17 cellular contexts compared by ENCODE assay signal in genomic region chr7:14381936-14382335, GRCh38.
DNase-seq lines count a peak whose midpoint lies in the region; ATAC-seq and TF ChIP-seq lines count a peak whose summit lies in the region.
"Had no signal": no experiment of that assay in that cellular context is flagged by ENCODE, and none has a peak within 500 bp of the region (broad histone marks: within the 10 kb centered on the region; RNA-seq: fewer than 3 reads in every experiment).

No MANE protein-coding gene starts in this region.

- no peak overlapping the region for H3K4me3 ChIP-seq in mammary epithelial cell (replicated peaks in 1 of 3; ENCODE audit: insufficient read depth in 1 of 3, low read depth in 2 of 3, low read length in 3 of 3)
- no peak overlapping the region for H3K4me3 ChIP-seq in heart left ventricle
- H3K4me3 ChIP-seq: HAP-1 had no signal

- peak overlapping the region; percentile 67 for H3K27ac Mint-ChIP-seq in MCF 10A (ENCODE audit: low read depth, unreplicated experiment)
- H3K27ac Mint-ChIP-seq: CD4-positive, CD25-positive, alpha-beta regulatory T cell; T-cell had no signal

- no peak for TF ChIP-seq POLR2A in heart left ventricle (IDR thresholded peaks at IDR 0.05)

- H3K27me3 ChIP-seq in mammary epithelial cell (ENCODE audit: insufficient read depth, low read length), result no peaks in the 10 kb centered on the region
- no peaks in the 10 kb centered on the region for H3K27me3 ChIP-seq in heart left ventricle

- H2AFZ ChIP-seq in mammary epithelial cell (ENCODE audit: low read depth, low read length), result no peak overlapping the region

- intact Hi-C loops in MCF 10A (cut with micrococcal nuclease), result no loop called here
- intact Hi-C loops in mammary epithelial cell (cut with micrococcal nuclease), result no loop called here
- intact Hi-C loops in heart left ventricle (cut with DNase I), result no loop called here

- POLR2A ChIA-PET in MCF 10A (lab: Yijun Ruan, JAX), result no interaction called here

- H3K4me3 Mint-ChIP-seq in MCF 10A (ENCODE audit: unreplicated experiment), result no peak overlapping the region
- H3K4me3 Mint-ChIP-seq: CD4-positive, CD25-positive, alpha-beta regulatory T cell; T-cell had no signal

- H3K9me3 Mint-ChIP-seq in MCF 10A (ENCODE audit: unreplicated experiment), result no peaks in the 10 kb centered on the region

- BruUV-seq in MCF 10A (replicated peaks; lab: Mats Ljungman, UMichigan) (no TSS peak), mammary epithelial cell (replicated peaks; lab: Mats Ljungman, UMichigan) (no TSS peak)

- no peak for ATAC-seq in heart left ventricle
- ATAC-seq in GM19452 (IDR thresholded peaks at IDR 0.05; ENCODE audit: unreplicated experiment), result no peak
- ATAC-seq: T-cell had no signal

- WGBS in mammary epithelial cell (ENCODE audit: low coverage, missing lambda C conversion rate), result 79% methylated on average over 3 of the region's 3 CpGs
- WGBS in heart left ventricle, 4 donors, result 81 to 92% (median 89%) methylated on average over 3 of the region's 3 CpGs

- no peaks in the 10 kb centered on the region for H3K27me3 Mint-ChIP-seq in MCF 10A (ENCODE audit: insufficient read depth, unreplicated experiment)
- H3K27me3 Mint-ChIP-seq: CD4-positive, CD25-positive, alpha-beta regulatory T cell; T-cell had no signal

- in situ Hi-C loops in mammary epithelial cell (cut with MboI; ENCODE audit: low sequenced_read_pairs in 2 of 2), result no loop called here

- dilution Hi-C loops in mammary epithelial cell (cut with HindIII; ENCODE audit: low sequenced_read_pairs), result no loop called here

- peak; percentile 28 for DNase-seq in NCI-H146 (lab: John Stamatoyannopoulos, UW)
- no peak for DNase-seq in NCI-H146 treated with DMSO at 0.1 percent for 48 hours (lab: John Stamatoyannopoulos, UW; ENCODE audit: unreplicated experiment)
- no peak for DNase-seq in MCF 10A (ENCODE audit: unreplicated experiment)
- DNase-seq in mammary epithelial cell, result no peak
- DNase-seq in NCI-H69 (lab: John Stamatoyannopoulos, UW), result peak; percentile 77
- DNase-seq in heart left ventricle, result no peak
- no peak for DNase-seq in activated CD4-positive, alpha-beta T cell treated with anti-CD3 and anti-CD28 coated beads, Interleukin-2, amount 50 U/mL, for 4 hours
- DNase-seq: CD4-positive, CD25-positive, alpha-beta regulatory T cell; GOT3; KG1; NCI-H1048; NCI-H1436; NCI-H2029; NCI-H526; T-cell had no signal

- H3K27ac ChIP-seq in mammary epithelial cell (ENCODE audit: insufficient read depth, low read depth, low read length) (no peak overlapping the region), heart left ventricle (no peak overlapping the region)

- H3K36me3 ChIP-seq in mammary epithelial cell (ENCODE audit: insufficient read depth, low read length) (no peaks in the 10 kb centered on the region), heart left ventricle (no peaks in the 10 kb centered on the region)
- H3K36me3 ChIP-seq: HAP-1 had no signal

- no peak overlapping the region for H3K9ac ChIP-seq in mammary epithelial cell (ENCODE audit: insufficient read depth, low read length)

- no peak for TF ChIP-seq CTCF in MCF 10A (IDR thresholded peaks at IDR 0.05; ENCODE audit: unreplicated experiment)
- no peak for TF ChIP-seq CTCF in mammary epithelial cell (conservative IDR thresholded peaks at IDR 0.05 in 1 of 2, IDR thresholded peaks at IDR 0.05 in 1 of 2; ENCODE audit: extremely low read depth in 1 of 2, insufficient read depth in 1 of 2, low read depth in 1 of 2, low read length in 2 of 2)
- no peak for TF ChIP-seq CTCF in heart left ventricle (IDR thresholded peaks at IDR 0.05)

- CTCF ChIA-PET in MCF 10A (lab: Yijun Ruan, JAX), result interaction anchor here (0.6 kb wide), 2 partner anchors 77 to 577 kb away, joined by 3 read pairs; no protein-coding TSS in a partner anchor
- CTCF ChIA-PET in mammary epithelial cell (lab: Charles Lee; ENCODE audit: low non-redundant PET), result no interaction called here

- H3K4me1 ChIP-seq in mammary epithelial cell (ENCODE audit: insufficient read depth, low read length) (no peaks in the 10 kb centered on the region), heart left ventricle (peaks cover 0 to 10% (median 0%) of the 10 kb centered on the region in 12 donors)
- H3K4me1 ChIP-seq: HAP-1 had no signal

- H4K20me1 ChIP-seq in mammary epithelial cell (ENCODE audit: insufficient read depth, low read length), result no peaks in the 10 kb centered on the region

- peaks cover 21% of the 10 kb centered on the region for H3K4me1 Mint-ChIP-seq in MCF 10A (ENCODE audit: insufficient read depth, unreplicated experiment)
- H3K4me1 Mint-ChIP-seq: CD4-positive, CD25-positive, alpha-beta regulatory T cell; T-cell had no signal

- H3K4me2 ChIP-seq in mammary epithelial cell (ENCODE audit: insufficient read depth, low read depth, low read length), result no peak overlapping the region

- H3K79me2 ChIP-seq in mammary epithelial cell (ENCODE audit: insufficient read depth, low read length), result no peaks in the 10 kb centered on the region

- H3K9me3 ChIP-seq in mammary epithelial cell (replicated peaks; ENCODE audit: insufficient read depth, low read length) (no peaks in the 10 kb centered on the region), heart left ventricle (no peaks in the 10 kb centered on the region)
- H3K9me3 ChIP-seq: HAP-1 had no signal

- no peaks in the 10 kb centered on the region for H3K36me3 Mint-ChIP-seq in MCF 10A (ENCODE audit: insufficient read depth, unreplicated experiment)
- H3K36me3 Mint-ChIP-seq: CD4-positive, CD25-positive, alpha-beta regulatory T cell; T-cell had no signal

Comparison
In these comparisons a context has a peak if more than half of its experiments do, and no peak if none do; other contexts are left out.
1. DNase-seq: peak in NCI-H146 (single experiment) and NCI-H69 (single experiment); none in NCI-H146 treated with DMSO at 0.1 percent for 48 hours (single experiment), MCF 10A (single experiment), mammary epithelial cell (single experiment), heart left ventricle (0 of 5) and activated CD4-positive, alpha-beta T cell treated with anti-CD3 and anti-CD28 coated beads, Interleukin-2, amount 50 U/mL, for 4 hours (0 of 2).